1 cellular context compared by ENCODE assay signal in the genomic region with DNA sequence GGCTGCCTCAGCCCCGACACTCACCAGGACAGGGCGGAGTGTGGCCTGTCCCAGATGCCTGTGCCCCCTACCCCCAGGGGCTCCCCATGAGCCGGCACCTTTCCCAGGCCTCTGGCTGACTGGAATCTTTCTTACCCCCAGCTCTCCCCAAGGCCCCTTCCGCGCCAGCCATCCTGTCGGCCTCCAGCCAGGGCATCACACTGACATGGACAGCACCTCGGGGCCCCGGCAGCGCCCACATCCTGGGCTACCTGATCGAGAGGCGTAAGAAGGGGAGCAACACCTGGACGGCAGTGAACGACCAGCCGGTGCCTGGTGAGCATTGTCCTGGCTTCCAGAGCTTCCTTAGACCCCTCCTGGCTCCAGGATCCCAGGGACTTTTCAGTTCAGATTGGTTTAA.
TF ChIP-seq lines count a peak whose summit lies in the region.

No MANE protein-coding gene starts in this region.

TF ChIP-seq in H1, 55 proteins besides CTCF, POLR2A, EP300 and RAD21 (continued from another document):
- no peak for TF ChIP-seq E2F6 (IDR thresholded peaks at IDR 0.05)
